8 cellular contexts compared by ENCODE assay signal in the genomic region with DNA sequence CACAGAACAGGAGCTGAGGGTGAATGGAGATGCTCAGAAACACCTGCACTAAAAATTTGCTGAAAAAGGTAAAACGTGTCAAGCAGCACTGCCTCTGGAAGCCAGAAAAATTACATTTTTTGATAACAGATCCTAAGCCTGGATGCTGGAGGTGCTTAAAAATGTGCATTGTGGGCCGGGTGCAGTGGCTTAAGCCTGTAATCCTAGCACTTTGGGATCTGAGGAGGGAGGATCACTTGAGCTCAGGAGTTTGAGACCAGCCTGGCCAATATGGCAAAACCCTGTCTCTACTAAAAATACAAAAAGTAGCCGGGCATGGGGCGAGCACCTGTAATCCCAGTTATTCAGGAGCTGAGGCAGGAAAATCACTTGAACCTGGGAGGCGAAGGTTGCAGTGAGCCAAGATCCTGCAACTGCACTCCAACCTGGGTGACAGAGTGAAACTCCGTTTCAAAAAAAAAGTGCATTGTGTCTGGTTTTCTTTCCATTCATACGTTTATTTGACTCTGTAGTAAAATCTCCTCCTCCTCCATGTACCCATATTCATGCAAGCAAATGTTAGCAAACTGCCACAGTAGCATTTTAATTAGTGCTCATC. TPM values are rescaled to one million over a fixed set of nuclear protein-coding genes. Genes with fewer than 3 reads are reported as not detected.
DNase-seq lines count a peak whose midpoint lies in the region; ATAC-seq and TF ChIP-seq lines count a peak whose summit lies in the region.

No MANE protein-coding gene starts in this region.

- H3K27me3 Mint-ChIP-seq in stimulated activated naive B cell treated with anti-CD40 and anti-IgM and Interleukin-4, amounts not matched to agents 10 μg/mL and 1 μg/mL and 100 μg/mL, for 72 hours: no peaks in the 10 kb centered on the region

- ATAC-seq in left ventricle myocardium superior: peak; percentile 24
- peak in 1 of 2 donors; percentile 9 for ATAC-seq in stimulated activated naive B cell treated with anti-CD40 and anti-IgM and Interleukin-4, amounts not matched to agents 10 μg/mL and 1 μg/mL and 100 μg/mL, for 72 hours (replicated peaks)

- DNase-seq in WERI-Rb-1: peak; percentile 48
- DNase-seq in left ventricle myocardium superior: no peak
- DNase-seq in stimulated activated naive B cell treated with anti-CD40 and anti-IgM and Interleukin-4, amounts not matched to agents 10 μg/mL and 1 μg/mL and 100 μg/mL, for 72 hours: no peak
- DNase-seq in NCI-H2107 treated with DMSO at 0.1 percent for 48 hours (lab: John Stamatoyannopoulos, UW; ENCODE audit: unreplicated experiment): no peak
- no peak for DNase-seq in activated effector memory CD4-positive, alpha-beta T cell treated with anti-CD3 and anti-CD28 coated beads, Interleukin-2, amount 50 U/mL, for 16 hours
- DNase-seq in NCI-H510A treated with DMSO at 0.1 percent for 48 hours (lab: John Stamatoyannopoulos, UW): no peak
- DNase-seq in iPS-NIHi11 (ENCODE audit: low spot score): no peak

- H3K4me1 ChIP-seq in HEK293 (ENCODE audit: control insufficient read depth, insufficient read depth, low read length): no peaks in the 10 kb centered on the region

- peak overlapping the region; percentile 69; the same call in 1 of the 2 replicates for H3K4me3 ChIP-seq in HEK293 (ENCODE audit: low read depth, low read length)
- H3K4me3 ChIP-seq in WERI-Rb-1 (ENCODE audit: low read depth, low read length): peak overlapping the region; percentile 79

- peak overlapping the region; percentile 92 for H3K4me3 Mint-ChIP-seq in stimulated activated naive B cell treated with anti-CD40 and anti-IgM and Interleukin-4, amounts not matched to agents 10 μg/mL and 1 μg/mL and 100 μg/mL, for 72 hours

- intact Hi-C loops in left ventricle myocardium superior (cut with micrococcal nuclease): no loop called here

- no peaks in the 10 kb centered on the region for H3K9me3 ChIP-seq in HEK293 (ENCODE audit: control insufficient read depth, insufficient read depth, low read depth, low read length)
- H3K9me3 ChIP-seq in WERI-Rb-1 (ENCODE audit: severe bottlenecking): no peaks in the 10 kb centered on the region

- H3K27ac ChIP-seq in HEK293 (ENCODE audit: extremely low read depth, low read depth, low read length) (no peak overlapping the region), WERI-Rb-1 (peak overlapping the region; percentile 61; the same call in 1 of the 2 replicates)

- POLR2A ChIA-PET in HEK293 (lab: Yijun Ruan, JAX): no interaction called here

- TF ChIP-seq CTCF in HEK293 (tag by site-specific recombination; IDR thresholded peaks at IDR 0.05): no peak
- no peak for TF ChIP-seq CTCF in WERI-Rb-1 (IDR thresholded peaks at IDR 0.05; ENCODE audit: low read depth, low read length)

- H3K4me1 Mint-ChIP-seq in stimulated activated naive B cell treated with anti-CD40 and anti-IgM and Interleukin-4, amounts not matched to agents 10 μg/mL and 1 μg/mL and 100 μg/mL, for 72 hours: peaks cover 35 to 64% of the 10 kb centered on the region in 2 donors

- H3K27me3 ChIP-seq in WERI-Rb-1 (ENCODE audit: insufficient read depth, low read depth, severe bottlenecking): no peaks in the 10 kb centered on the region

- CTCF ChIA-PET in HEK293 (lab: Yijun Ruan, JAX): no interaction called here

- H3K9me3 Mint-ChIP-seq in stimulated activated naive B cell treated with anti-CD40 and anti-IgM and Interleukin-4, amounts not matched to agents 10 μg/mL and 1 μg/mL and 100 μg/mL, for 72 hours: no peaks in the 10 kb centered on the region

- H3K27ac Mint-ChIP-seq in stimulated activated naive B cell treated with anti-CD40 and anti-IgM and Interleukin-4, amounts not matched to agents 10 μg/mL and 1 μg/mL and 100 μg/mL, for 72 hours: peak overlapping the region; percentile 98

- H3K36me3 Mint-ChIP-seq in stimulated activated naive B cell treated with anti-CD40 and anti-IgM and Interleukin-4, amounts not matched to agents 10 μg/mL and 1 μg/mL and 100 μg/mL, for 72 hours: peaks cover 8 to 19% of the 10 kb centered on the region in 2 donors

- H3K36me3 ChIP-seq in HEK293 (ENCODE audit: control insufficient read depth in 2 of 2, insufficient read depth in 1 of 2, low read length in 2 of 2) (peaks cover 0 to 8% of the 10 kb centered on the region in 2 experiments; a peak in 2 of 3 replicates), WERI-Rb-1 (no peaks in the 10 kb centered on the region)

TF ChIP-seq in HEK293, 187 proteins besides CTCF, POLR2A, EP300 and RAD21:
- TF ChIP-seq ZNF596 (tag by site-specific recombination; IDR thresholded peaks at IDR 0.05) (no peak), ZNF214 (tag by site-specific recombination; IDR thresholded peaks at IDR 0.05; ENCODE audit: borderline replicate concordance) (peak; percentile 91)

RNA-seq across cellular contexts. Expression of a gene that starts 0.6 kb away (rescaled TPM):
- total RNA-seq in left ventricle myocardium superior: 9.4 TPM

RNA-seq across cellular contexts. Expression of a gene that starts 18.6 kb away (rescaled TPM):
- total RNA-seq in left ventricle myocardium superior: 4.5 TPM

RNA-seq across cellular contexts. Expression of a gene that starts 36.5 kb away (rescaled TPM):
- total RNA-seq in left ventricle myocardium superior: 15.5 TPM

RNA-seq across cellular contexts. Expression of a gene that starts 38.8 kb away (rescaled TPM):
- 8.9 TPM for total RNA-seq in left ventricle myocardium superior

RNA-seq across cellular contexts. Expression of a gene that starts 56.3 kb away (rescaled TPM):
- total RNA-seq in left ventricle myocardium superior: 14.6 TPM
